In the genomic region with DNA sequence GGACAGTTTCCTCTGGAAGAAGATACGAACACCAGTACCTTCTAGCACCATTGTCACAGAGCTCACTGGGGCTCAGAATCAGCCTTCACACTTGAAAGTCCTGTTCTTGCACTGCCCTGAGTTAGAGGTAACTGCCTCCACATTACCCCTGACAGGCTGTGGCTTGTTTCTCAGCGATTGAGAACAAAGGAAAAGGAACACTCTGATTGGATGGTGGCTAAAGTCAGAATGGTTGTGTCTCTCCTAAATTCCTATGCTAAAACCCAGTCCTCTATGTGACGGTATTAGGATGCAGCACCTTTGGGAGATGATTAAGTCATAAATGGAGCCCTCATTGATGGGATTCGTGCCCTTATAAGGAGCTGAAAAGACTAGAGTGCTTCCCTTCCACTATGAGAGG, we compare ENCODE assay signal across 20 cellular contexts. TPM values are rescaled to one million over a fixed set of nuclear protein-coding genes. Genes with fewer than 3 reads are reported as not detected.
DNase-seq lines count a peak whose midpoint lies in the region; ATAC-seq, FAIRE-seq and TF ChIP-seq lines count a peak whose summit lies in the region.
"Had no signal": no experiment of that assay in that cellular context is flagged by ENCODE, and none has a peak within 500 bp of the region (broad histone marks: within the 10 kb centered on the region; RNA-seq: fewer than 3 reads in every experiment).

No MANE protein-coding gene starts in this region.

- WGBS in H9 (ENCODE audit: extremely low coverage, insufficient read length, low lambda C conversion rate), result no CpG with 5 or more reads among the region's 4 CpGs
- WGBS in smooth muscle cell (ENCODE audit: low lambda C conversion rate), result 81% methylated on average over 4 of the region's 4 CpGs

- no peak overlapping the region for H4K8ac ChIP-seq in H9 (replicated peaks; ENCODE audit: insufficient read length, low read depth, low read length)

- no peak for FAIRE-seq in astrocyte (lab: Jason Lieb, UNC)
- FAIRE-seq: GM19239 had no signal

- H3K4me1 Mint-ChIP-seq in H9 (peaks cover 35 to 39% of the 10 kb centered on the region in 2 experiments), astrocyte (ENCODE audit: low read depth, unreplicated experiment) (peaks cover 41% of the 10 kb centered on the region), glutamatergic neuron (ENCODE audit: low read depth, unreplicated experiment) (peaks cover 25% of the 10 kb centered on the region)

- H2BK20ac ChIP-seq in H9 (ENCODE audit: low read depth, low read length, poor library complexity, severe bottlenecking), result no peak overlapping the region

- H3F3A ChIP-seq in smooth muscle cell (ENCODE audit: low read depth) (peaks cover 8% of the 10 kb centered on the region), MM.1S (ENCODE audit: insufficient read depth, low read length) (no peaks in the 10 kb centered on the region)

- H2AK5ac ChIP-seq in H9 (ENCODE audit: insufficient read length, low read length), result no peak overlapping the region

- H4K91ac ChIP-seq in H9 (ENCODE audit: insufficient read length, low read depth, low read length), result no peak overlapping the region

- no peak overlapping the region for H2BK120ac ChIP-seq in H9 (ENCODE audit: low read depth, low read length, poor library complexity, severe bottlenecking)

- H3K27me3 Mint-ChIP-seq in H9 (ENCODE audit: low read depth) (no peaks in the 10 kb centered on the region; the same call in 1 of the 2 replicates), astrocyte (ENCODE audit: low read depth, unreplicated experiment) (no peaks in the 10 kb centered on the region), glutamatergic neuron (ENCODE audit: unreplicated experiment) (peaks cover 11% of the 10 kb centered on the region)
- H3K27me3 Mint-ChIP-seq: central memory CD8-positive, alpha-beta T cell; effector memory CD8-positive, alpha-beta T cell had no signal

- H3K27ac ChIP-seq in H9 (ENCODE audit: insufficient read length, low read depth, low read length) (no peak overlapping the region), astrocyte (ENCODE audit: low read depth, low read length) (peak overlapping the region; percentile 32), smooth muscle cell (ENCODE audit: low read depth) (peak overlapping the region; percentile 69), MM.1S (ENCODE audit: low read length) (no peak overlapping the region)
- H3K27ac ChIP-seq: right lobe of liver, SJCRH30 had no signal

- H3K9me2 ChIP-seq in MM.1S (replicated peaks; ENCODE audit: insufficient read depth, low read length), result no peaks in the 10 kb centered on the region

- H3K9ac ChIP-seq in H9 (ENCODE audit: extremely low read depth, insufficient read length, low read length) (no peak overlapping the region), astrocyte (ENCODE audit: low read length) (no peak overlapping the region), smooth muscle cell (ENCODE audit: low read depth) (no peak overlapping the region), MM.1S (ENCODE audit: low read length) (no peak overlapping the region)

- H4K20me1 ChIP-seq in H9 (ENCODE audit: control insufficient read depth, insufficient read depth, insufficient read length), result no peaks in the 10 kb centered on the region
- no peaks in the 10 kb centered on the region for H4K20me1 ChIP-seq in astrocyte (ENCODE audit: insufficient read depth, low read length)
- H4K20me1 ChIP-seq in smooth muscle cell (ENCODE audit: low read depth), result no peaks in the 10 kb centered on the region
- no peaks in the 10 kb centered on the region for H4K20me1 ChIP-seq in MM.1S (ENCODE audit: insufficient read depth, low read length)

- TF ChIP-seq CTCF in H9 (conservative IDR thresholded peaks at IDR 0.05), result no peak
- TF ChIP-seq CTCF in astrocyte (IDR thresholded peaks at IDR 0.05; ENCODE audit: insufficient read depth, low read depth, low read length), result no peak
- no peak for TF ChIP-seq CTCF in glutamatergic neuron (IDR thresholded peaks at IDR 0.05; ENCODE audit: partially characterized antibody, unreplicated experiment)
- TF ChIP-seq CTCF in smooth muscle cell (IDR thresholded peaks at IDR 0.05; ENCODE audit: borderline replicate concordance, insufficient read depth, poor library complexity, severe bottlenecking), result no peak
- TF ChIP-seq CTCF in MM.1S (IDR thresholded peaks at IDR 0.05; ENCODE audit: low read length), result no peak

- no peak for ATAC-seq in GM18861 (IDR thresholded peaks at IDR 0.05; ENCODE audit: unreplicated experiment)
- ATAC-seq: effector memory CD8-positive, alpha-beta T cell; left cardiac atrium; right lobe of liver had no signal

- no peaks in the 10 kb centered on the region for H3K23me2 ChIP-seq in H9 (ENCODE audit: insufficient read length, low read depth, low read length, poor library complexity, severe bottlenecking)

- peak overlapping the region in 1 of 2 experiments; percentile 1; a peak in 1 of 5 replicates for H3K4me3 Mint-ChIP-seq in H9
- no peak overlapping the region for H3K4me3 Mint-ChIP-seq in astrocyte (ENCODE audit: unreplicated experiment)
- peak overlapping the region; percentile 5 for H3K4me3 Mint-ChIP-seq in glutamatergic neuron (ENCODE audit: unreplicated experiment)
- H3K4me3 Mint-ChIP-seq: central memory CD8-positive, alpha-beta T cell; effector memory CD8-positive, alpha-beta T cell had no signal

- H3K36me3 Mint-ChIP-seq in H9 (ENCODE audit: insufficient read depth in 1 of 3, low read depth in 3 of 3), result peaks cover 40 to 59% (median 51%) of the 10 kb centered on the region in 3 experiments
- peaks cover 36% of the 10 kb centered on the region for H3K36me3 Mint-ChIP-seq in astrocyte (ENCODE audit: low read depth, unreplicated experiment)
- H3K36me3 Mint-ChIP-seq in glutamatergic neuron (ENCODE audit: unreplicated experiment), result peaks cover 9% of the 10 kb centered on the region

- peak overlapping the region; percentile 34 for H3K18ac ChIP-seq in H9 (ENCODE audit: insufficient read length, low read depth, low read length)

- H3K4me2 ChIP-seq in H9 (ENCODE audit: insufficient read depth, insufficient read length, low read length), result no peak overlapping the region
- H3K4me2 ChIP-seq in astrocyte (ENCODE audit: low read length), result no peak overlapping the region
- H3K4me2 ChIP-seq in smooth muscle cell, result no peak overlapping the region
- no peak overlapping the region for H3K4me2 ChIP-seq in MM.1S (ENCODE audit: low read depth, low read length)

- H3K79me1 ChIP-seq in H9 (ENCODE audit: insufficient read depth, low read depth, low read length, poor library complexity, severe bottlenecking), result no peaks in the 10 kb centered on the region

- H3T11ph ChIP-seq in H9 (ENCODE audit: low read length), result no peak overlapping the region

- no peaks in the 10 kb centered on the region for H3K79me2 ChIP-seq in H9 (ENCODE audit: insufficient read depth, low read length)
- H3K79me2 ChIP-seq in astrocyte (ENCODE audit: insufficient read depth, low read length), result peaks cover 9% of the 10 kb centered on the region
- H3K79me2 ChIP-seq in smooth muscle cell (ENCODE audit: low read depth), result no peaks in the 10 kb centered on the region
- 0 out of 2 replicates have a peak, but pooled peaks cover 5% of the 10 kb centered on the region for H3K79me2 ChIP-seq in MM.1S (ENCODE audit: low read length)

- H3K9me3 Mint-ChIP-seq in H9 (peaks cover 9 to 11% of the 10 kb centered on the region in 2 experiments), astrocyte (ENCODE audit: unreplicated experiment) (no peaks in the 10 kb centered on the region), glutamatergic neuron (ENCODE audit: unreplicated experiment) (peaks cover 6% of the 10 kb centered on the region)
- H3K9me3 Mint-ChIP-seq: central memory CD8-positive, alpha-beta T cell; effector memory CD8-positive, alpha-beta T cell had no signal

- H3K23ac ChIP-seq in H9 (ENCODE audit: insufficient read length, low read depth, low read length), result no peak overlapping the region

- no peak overlapping the region for H3K56ac ChIP-seq in H9 (ENCODE audit: insufficient read length, low read depth, low read length)

- H3K4me3 ChIP-seq in astrocyte (ENCODE audit: insufficient read depth, low read depth, low read length) (no peak overlapping the region), smooth muscle cell (no peak overlapping the region), MM.1S (ENCODE audit: low read length) (no peak overlapping the region)
- H3K4me3 ChIP-seq: right lobe of liver, SJCRH30 had no signal

- no peak overlapping the region for H2BK5ac ChIP-seq in H9 (ENCODE audit: insufficient read length, low read length)

- H2BK15ac ChIP-seq in H9 (ENCODE audit: low read depth, low read length), result no peak overlapping the region

- H3K9me3 ChIP-seq in H9 (ENCODE audit: control insufficient read depth, low read depth, low read length), result no peaks in the 10 kb centered on the region
- no peaks in the 10 kb centered on the region for H3K9me3 ChIP-seq in astrocyte (ENCODE audit: insufficient read depth, low read depth, low read length)
- H3K9me3 ChIP-seq in smooth muscle cell (replicated peaks; ENCODE audit: low read depth), result no peaks in the 10 kb centered on the region
- no peaks in the 10 kb centered on the region for H3K9me3 ChIP-seq in MM.1S (replicated peaks; ENCODE audit: insufficient read depth, low read length)
- H3K9me3 ChIP-seq: right lobe of liver, SJCRH30 had no signal

- H3K27ac Mint-ChIP-seq in H9, result peak overlapping the region; percentile 82 to 88 (median 85)
- H3K27ac Mint-ChIP-seq in astrocyte (ENCODE audit: unreplicated experiment), result peak overlapping the region; percentile 79
- peak overlapping the region; percentile 74 for H3K27ac Mint-ChIP-seq in glutamatergic neuron (ENCODE audit: unreplicated experiment)

- H3K14ac ChIP-seq in H9 (ENCODE audit: insufficient read depth, low read length), result peak overlapping the region; percentile 42; the same call in 1 of the 2 replicates

- no peak overlapping the region for H2AFZ ChIP-seq in H9 (ENCODE audit: low read length)
- no peak overlapping the region for H2AFZ ChIP-seq in astrocyte (ENCODE audit: low read depth, low read length)
- H2AFZ ChIP-seq in smooth muscle cell (ENCODE audit: low read depth), result no peak overlapping the region
- no peak overlapping the region for H2AFZ ChIP-seq in MM.1S (ENCODE audit: low read length)

- H4K5ac ChIP-seq in H9 (ENCODE audit: insufficient read length, low read depth, low read length), result no peak overlapping the region

- H3K4ac ChIP-seq in H9 (ENCODE audit: low read depth, low read length), result no peak overlapping the region; the same call in 1 of the 2 replicates

- H3K27me3 ChIP-seq in H9 (ENCODE audit: insufficient read depth, low read length) (no peaks in the 10 kb centered on the region), astrocyte (ENCODE audit: insufficient read depth, low read length) (no peaks in the 10 kb centered on the region), smooth muscle cell (ENCODE audit: low read depth) (no peaks in the 10 kb centered on the region), MM.1S (replicated peaks; ENCODE audit: insufficient read depth, low read length) (no peaks in the 10 kb centered on the region)
- H3K27me3 ChIP-seq: right lobe of liver, SJCRH30 had no signal

- no peak overlapping the region for H2BK12ac ChIP-seq in H9 (ENCODE audit: insufficient read length, low read depth, low read length)

- H3K4me1 ChIP-seq in H9 (ENCODE audit: insufficient read depth, low read length), result peaks cover 7% of the 10 kb centered on the region; the same call in 1 of the 2 replicates
- H3K4me1 ChIP-seq in astrocyte (ENCODE audit: insufficient read depth, low read length), result peaks cover 43% of the 10 kb centered on the region
- peaks cover 18% of the 10 kb centered on the region for H3K4me1 ChIP-seq in smooth muscle cell (ENCODE audit: low read depth)
- H3K4me1 ChIP-seq in MM.1S (ENCODE audit: low read length), result no peaks in the 10 kb centered on the region
- H3K4me1 ChIP-seq: right lobe of liver, SJCRH30 had no signal

- DNase-seq in H9 (no peak), astrocyte (ENCODE audit: low read depth) (no peak), glutamatergic neuron (no peak), smooth muscle cell (lab: John Stamatoyannopoulos, UW; ENCODE audit: unreplicated experiment) (no peak), T-helper 1 cell (no peak), MM.1S (no peak), posterior vena cava (ENCODE audit: low spot score) (no peak)
- DNase-seq: AML-193; Calu3; effector memory CD8-positive, alpha-beta T cell; hypothalamus; left cardiac atrium; NCI-H1436; right lobe of liver; SJCRH30; stimulated activated CD4-positive, alpha-beta T cell treated with anti-CD3 and anti-CD28 coated beads, Interleukin-2, amount 100 ng/mL, for 24 hours had no signal

- H3K36me3 ChIP-seq in astrocyte (ENCODE audit: insufficient read depth, low read length) (peaks cover 38% of the 10 kb centered on the region), smooth muscle cell (ENCODE audit: low read depth) (peaks cover 9% of the 10 kb centered on the region), MM.1S (replicated peaks; ENCODE audit: insufficient read depth, low read length) (peaks cover 17% of the 10 kb centered on the region; the same call in 1 of the 2 replicates)

- intact Hi-C loops in posterior vena cava (cut with DNase I), result no loop called here

RNA-seq across cellular contexts. Expression of a gene that starts 38.8 kb away (rescaled TPM):
- total RNA-seq in H9 (2021) (0.55 and 0.77 TPM in 2 replicates), astrocyte (6.3 and 7.5 TPM in 2 replicates), glutamatergic neuron (ENCODE audit: unreplicated experiment) (19.4 TPM), smooth muscle cell (3.5 and 6.2 TPM in 2 replicates), posterior vena cava (1 to 10 TPM; 2.4 to 6.1 TPM)
- 1.6 and 2.5 TPM in 2 replicates for polyA plus RNA-seq in smooth muscle cell
- total RNA-seq: Calu3, HT-29, SJCRH30 had no signal

Comparison
In these comparisons a context has a peak if more than half of its experiments do, and no peak if none do; other contexts are left out.
1. H3K27ac ChIP-seq: peak in astrocyte (single experiment) and smooth muscle cell (single experiment); none in H9 (single experiment) and MM.1S (single experiment).
2. Peak in every context shown above with its lines, with median percentiles within 50 percentile points of each other: H3K27ac Mint-ChIP-seq.